Comparison of ENCODE assay signal across 27 cellular contexts in genomic region chr1:153384996-153385580, GRCh38. TPM values are rescaled to one million over a fixed set of nuclear protein-coding genes. Genes with fewer than 3 reads are reported as not detected.
DNase-seq lines count a peak whose midpoint lies in the region; ATAC-seq, FAIRE-seq and TF ChIP-seq lines count a peak whose summit lies in the region.
"Had no signal": no experiment of that assay in that cellular context is flagged by ENCODE, and none has a peak within 500 bp of the region (broad histone marks: within the 10 kb centered on the region; RNA-seq: fewer than 3 reads in every experiment).

No MANE protein-coding gene starts in this region.

- in situ Hi-C loops in HAP-1 (cut with MboI; ENCODE audit: low sequenced_read_pairs): no loop called here

- no peaks in the 10 kb centered on the region for H3K36me3 ChIP-seq in HAP-1 (replicated peaks)

- peak; percentile 11 for ATAC-seq in Right ventricle myocardium superior (ENCODE audit: poor library complexity)
- no peak for ATAC-seq in left cardiac atrium
- ATAC-seq: HepG2, K562 had no signal

- TF ChIP-seq CTCF in coronary artery (IDR thresholded peaks at IDR 0.05): no peak

- no peaks in the 10 kb centered on the region for H3K4me1 ChIP-seq in HAP-1

- H3K27me3 ChIP-seq in HAP-1 (ENCODE audit: low read depth): no peaks in the 10 kb centered on the region

- H3K27ac ChIP-seq in coronary artery (peak overlapping the region in 1 of 2 donors; percentile 3), skin epidermis (peak overlapping the region in 14 of 21 experiments; percentile 8 to 90 (median 70))

- FAIRE-seq in RCC 7860 (lab: Jason Lieb, UNC): no peak
- FAIRE-seq: D721Med, HepG2, K562 had no signal

- intact Hi-C loops in Right ventricle myocardium superior (cut with DNase I) (no loop called here), left cardiac atrium (cut with DNase I) (no loop called here)

- no peaks in the 10 kb centered on the region for H3K9me3 ChIP-seq in HAP-1

- DNase-seq in Right ventricle myocardium superior (no peak), left cardiac atrium (no peak), coronary artery (ENCODE audit: low spot score) (peak; percentile 50), islet precursor cell (peak; percentile 22), epidermal melanocyte (ENCODE audit: insufficient read length, low spot score) (no peak), RCC 7860 (ENCODE audit: low spot score) (no peak), HAP-1 (ENCODE audit: low spot score in 2 of 2) (no peak)
- DNase-seq: 8988T; C1 segment of cervical spinal cord; CD8-positive, alpha-beta memory T cell; DMS53; GF-D8; H7; MM.1S; NCI-H1048; NCI-H1417 treated with DMSO at 0.1 percent for 48 hours; NCI-H187; NCI-H446; NCI-H526 treated with DMSO at 0.1 percent for 48 hours; SHP77 treated with DMSO at 0.1 percent for 48 hours had no signal

- H3K4me3 ChIP-seq in coronary artery (no peak overlapping the region), skin epidermis (no peak overlapping the region), HAP-1 (no peak overlapping the region)
- H3K4me3 ChIP-seq: K562 had no signal

RNA-seq across cellular contexts. Expression of gene S100A8, which starts 5.8 kb away (rescaled TPM):
- total RNA-seq in Right ventricle myocardium superior (42.5 TPM), left cardiac atrium (100 to 1,000 TPM; 112 to 201 TPM)
- total RNA-seq: CD8-positive, alpha-beta memory T cell; H7; HepG2; HT-29; LHCN-M2 had no signal

RNA-seq across cellular contexts. Expression of gene S100A12, which starts 9.7 kb away (rescaled TPM):
- total RNA-seq in Right ventricle myocardium superior: 2.4 TPM
- 1 to 10 TPM; 5.2 to 8.8 TPM for total RNA-seq in left cardiac atrium
- total RNA-seq: CD8-positive, alpha-beta memory T cell; H7; HepG2; HT-29; K562; LHCN-M2; RPMI7951 had no signal

RNA-seq across cellular contexts. Expression of gene S100A9, which starts 27.4 kb away (rescaled TPM):
- total RNA-seq in Right ventricle myocardium superior (111 TPM), left cardiac atrium (100 to 1,000 TPM; 184 to 529 TPM)
- total RNA-seq: H7, LHCN-M2 had no signal

RNA-seq across cellular contexts. Expression of gene S100A7A, which starts 31.2 kb away (rescaled TPM):
- total RNA-seq in Right ventricle myocardium superior (not detected), left cardiac atrium (not detected)
- total RNA-seq: CD8-positive, alpha-beta memory T cell; H7; HepG2; HT-29; K562; LHCN-M2; RPMI7951 had no signal

RNA-seq across cellular contexts. Expression of gene PGLYRP4, which starts 36.4 kb away (rescaled TPM):
- total RNA-seq in Right ventricle myocardium superior: not detected
- not detected for total RNA-seq in left cardiac atrium
- total RNA-seq: CD8-positive, alpha-beta memory T cell; H7; HepG2; HT-29; LHCN-M2; RPMI7951 had no signal

Comparison
In these comparisons a context has a peak if more than half of its experiments do, and no peak if none do; other contexts are left out.
1. DNase-seq: peak in coronary artery (single experiment) and islet precursor cell (single experiment); none in Right ventricle myocardium superior (single experiment), left cardiac atrium (single experiment), epidermal melanocyte (single experiment), RCC 7860 (single experiment) and HAP-1 (0 of 2).